In genomic region chr19:54446349-54446748, GRCh38 we compare ENCODE assay signal across 11 cellular contexts. TPM values are rescaled to one million over a fixed set of nuclear protein-coding genes. Genes with fewer than 3 reads are reported as not detected.
"Had no signal": no experiment of that assay in that cellular context is flagged by ENCODE, and none has a peak within 500 bp of the region (broad histone marks: within the 10 kb centered on the region; RNA-seq: fewer than 3 reads in every experiment).

No MANE protein-coding gene starts in this region.

RNA-seq across cellular contexts. Expression of gene CDC42EP5, which starts 26.7 kb away (rescaled TPM):
- total RNA-seq: mononuclear cell; naive thymus-derived CD4-positive, alpha-beta T cell had no signal
- polyA plus RNA-seq: naive thymus-derived CD4-positive, alpha-beta T cell had no signal

RNA-seq across cellular contexts. Expression of gene TTYH1, which starts 31.1 kb away (rescaled TPM):
- total RNA-seq: dermis microvascular lymphatic vessel endothelial cell, mesenteric fat pad, osteocyte had no signal
- polyA plus RNA-seq: mammary epithelial cell had no signal

RNA-seq across cellular contexts. Expression of gene LAIR2, which starts 56.3 kb away (rescaled TPM):
- total RNA-seq: dermis microvascular lymphatic vessel endothelial cell, esophagus mucosa, left lobe of liver, lower leg skin, mammary epithelial cell, osteocyte, right atrium auricular region, sigmoid colon had no signal
- polyA plus RNA-seq: mammary epithelial cell had no signal
